Comparison of ENCODE assay signal across 1 cellular context in the genomic region with DNA sequence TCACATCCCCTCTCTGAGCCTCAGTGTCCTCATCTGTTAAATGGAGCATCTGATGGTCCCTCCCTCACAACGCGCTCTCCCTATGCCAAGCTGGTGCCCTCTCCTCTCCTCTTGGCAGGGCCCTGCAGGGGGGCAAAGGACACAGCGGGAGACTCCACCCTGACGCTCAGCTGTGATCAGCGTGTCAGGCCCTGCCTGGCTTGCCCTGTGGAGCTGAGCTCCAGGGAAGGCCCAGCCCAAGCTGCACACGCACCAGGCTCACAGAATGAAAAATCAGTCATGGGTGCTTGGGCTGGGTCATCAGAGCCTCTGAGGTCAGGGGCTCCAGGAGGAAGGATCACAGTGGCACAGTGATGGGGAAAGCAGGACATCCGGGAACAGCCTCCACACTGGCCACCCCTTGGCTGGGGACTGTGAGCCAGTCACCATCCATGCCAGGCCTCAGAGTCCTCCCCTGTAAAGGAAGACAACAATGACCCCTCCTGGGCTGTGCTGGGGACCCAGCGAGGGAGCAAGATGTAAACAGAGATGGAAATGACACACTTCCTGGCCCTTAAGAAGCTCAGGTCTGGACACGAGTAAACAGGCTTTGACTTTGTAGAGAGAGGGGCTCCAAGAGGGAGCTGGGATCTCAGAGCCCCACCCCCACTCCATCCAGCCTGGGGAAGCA.
TF ChIP-seq lines count a peak whose summit lies in the region.

No MANE protein-coding gene starts in this region.

TF ChIP-seq in HepG2, 621 proteins besides CTCF, POLR2A, EP300 and RAD21 (continued from another document):
- no peak for TF ChIP-seq NR2C2 (CRISPR knock-in tag; IDR thresholded peaks at IDR 0.05; ENCODE audit: borderline replicate concordance)
